Comparison of ENCODE assay signal across 26 cellular contexts in genomic region chr3:50494136-50494535, GRCh38. TPM values are rescaled to one million over a fixed set of nuclear protein-coding genes. Genes with fewer than 3 reads are reported as not detected.
"Had no signal": no experiment of that assay in that cellular context is flagged by ENCODE, and none has a peak within 500 bp of the region (broad histone marks: within the 10 kb centered on the region; RNA-seq: fewer than 3 reads in every experiment).

No MANE protein-coding gene starts in this region.

- H3K36me3 ChIP-seq: brain microvascular endothelial cell, cardiac muscle cell, SJCRH30 had no signal

- ATAC-seq: Panc1, Right ventricle myocardium inferior, SK-N-SH treated with all-trans-retinoic acid at 6 μM for 48 hours had no signal

- H3K27ac Mint-ChIP-seq: activated naive CD8-positive, alpha-beta T cell treated with anti-CD3 and anti-CD28 coated beads for 36 hours had no signal

- H3K27me3 ChIP-seq: brain microvascular endothelial cell, cardiac muscle cell, SJCRH30 had no signal

- H3K4me3 Mint-ChIP-seq: activated naive CD8-positive, alpha-beta T cell treated with anti-CD3 and anti-CD28 coated beads for 36 hours had no signal

- H3K9me3 ChIP-seq: SJCRH30 had no signal

- H3K27ac ChIP-seq: brain microvascular endothelial cell, cardiac muscle cell, SJCRH30, VCaP had no signal

- H3K4me3 ChIP-seq: cardiac muscle cell, SJCRH30 had no signal

- H3K4me1 ChIP-seq: SJCRH30 had no signal

- DNase-seq: activated CD4-positive, alpha-beta T cell treated with anti-CD3 and anti-CD28 coated beads, Interleukin-2, amount 50 U/mL, for 4 hours; activated CD4-positive, CD25-positive, alpha-beta regulatory T cell; activated CD8-positive, alpha-beta memory T cell treated with anti-CD3 and anti-CD28 coated beads, Interleukin-2, amount 50 U/mL, for 48 hours; activated effector memory CD4-positive, alpha-beta T cell treated with anti-CD3 and anti-CD28 coated beads, Interleukin-2, amount 50 U/mL, for 16 hours; activated naive CD4-positive, alpha-beta T cell treated with Interleukin-2 at 50 U/mL for 16 hours; activated naive CD8-positive, alpha-beta T cell treated with anti-CD3 and anti-CD28 coated beads for 36 hours; activated T-cell treated with anti-CD3 and anti-CD28 coated beads, Interleukin-2, amount 50 U/mL, for 1 hour; brain microvascular endothelial cell; Karpas-422; NCI-H1105 treated with DMSO at 0.1 percent for 48 hours; NCI-H1436 treated with DMSO at 0.1 percent for 48 hours; NCI-H187; NCI-H2081; NCI-H510A treated with DMSO at 0.1 percent for 48 hours; NCI-H69; NK-92 treated with Interleukin-12 subunit alpha and Interleukin-12 subunit beta, amount 100 ng/mL, for 24 hours; OCI-M1; RPMI8226; SJCRH30; SW 1271; T-helper 9 cell had no signal

- H3K9me3 Mint-ChIP-seq: activated naive CD8-positive, alpha-beta T cell treated with anti-CD3 and anti-CD28 coated beads for 36 hours had no signal

- H3K36me3 Mint-ChIP-seq: activated naive CD8-positive, alpha-beta T cell treated with anti-CD3 and anti-CD28 coated beads for 36 hours had no signal

RNA-seq across cellular contexts. Expression of gene CACNA2D2, which starts 9.3 kb away (rescaled TPM):
- total RNA-seq: SJCRH30 had no signal
